8 cellular contexts compared by ENCODE assay signal in genomic region chr21:44845418-44846200, GRCh38.
A peak's percentile ranks its signal among the peaks of the same experiment; 100 is the strongest.
DNase-seq lines count a peak whose midpoint lies in the region; ATAC-seq and TF ChIP-seq lines count a peak whose summit lies in the region.

No MANE protein-coding gene starts in this region.

- no peak overlapping the region for H3K27ac ChIP-seq in parathyroid adenoma

- TF ChIP-seq CTCF in parathyroid adenoma (IDR thresholded peaks at IDR 0.05) = no peak

- no peaks in the 10 kb centered on the region for H3K36me3 ChIP-seq in parathyroid adenoma (ENCODE audit: control insufficient read depth, insufficient read depth, low read length)

- H2AFZ ChIP-seq in parathyroid adenoma = no peak overlapping the region

- H3K9ac ChIP-seq in parathyroid adenoma = no peak overlapping the region

- H3K4me1 ChIP-seq in parathyroid adenoma = no peaks in the 10 kb centered on the region

- peak; percentile 48 for ATAC-seq in HG02588 (IDR thresholded peaks at IDR 0.05; ENCODE audit: unreplicated experiment)
- ATAC-seq in HG02884 (IDR thresholded peaks at IDR 0.05; ENCODE audit: unreplicated experiment) = no peak
- no peak for ATAC-seq in HG03469 (IDR thresholded peaks at IDR 0.05; ENCODE audit: unreplicated experiment)

- H3K79me2 ChIP-seq in parathyroid adenoma = no peaks in the 10 kb centered on the region

- no peak overlapping the region for H3K4me3 ChIP-seq in parathyroid adenoma (ENCODE audit: low read depth, low read length)

- DNase-seq in DMS 273 (lab: John Stamatoyannopoulos, UW; ENCODE audit: unreplicated experiment) = peak; percentile 87
- peak; percentile 98 for DNase-seq in OCI-M1 (lab: John Stamatoyannopoulos, UW)
- peak; percentile 35 for DNase-seq in activated gamma-delta T cell (lab: John Stamatoyannopoulos, UW)
- DNase-seq in glomerular visceral epithelial cell (ENCODE audit: extremely low spot score) = peak; percentile 71

- H3K27me3 ChIP-seq in parathyroid adenoma (ENCODE audit: control insufficient read depth, insufficient read depth, low read length) = no peaks in the 10 kb centered on the region

- H3K4me2 ChIP-seq in parathyroid adenoma (ENCODE audit: low read length) = peak overlapping the region; percentile 50

- H3K9me3 ChIP-seq in parathyroid adenoma (ENCODE audit: control insufficient read depth, low read length) = no peaks in the 10 kb centered on the region

Comparison
In these comparisons a context has a peak if more than half of its experiments do, and no peak if none do; other contexts are left out.
1. DNase-seq: peak in every context shown above with its lines; median percentile 98 in OCI-M1; 87 in DMS 273; 71 in glomerular visceral epithelial cell; 35 in activated gamma-delta T cell.